In genomic region chr17:76353599-76354316, GRCh38 we compare ENCODE assay signal across 8 cellular contexts. TPM values are rescaled to one million over a fixed set of nuclear protein-coding genes. Genes with fewer than 3 reads are reported as not detected.
A peak's percentile ranks its signal among the peaks of the same experiment; 100 is the strongest.
DNase-seq lines count a peak whose midpoint lies in the region; ATAC-seq and TF ChIP-seq lines count a peak whose summit lies in the region.

Gene PRPSAP1 (minus strand): TSS chr17:76353916. CDS start chr17:76353703, 213 bp downstream.

- H3K4me1 Mint-ChIP-seq in chondrocyte (ENCODE audit: low read depth) = peaks cover 27% of the 10 kb centered on the region

- TF ChIP-seq CTCF in AG10803 (conservative IDR thresholded peaks at IDR 0.05; ENCODE audit: low read length) (peak; percentile 48), chondrocyte (IDR thresholded peaks at IDR 0.05) (peak; percentile 72)

- peak within 1 kb of the TSS; percentile 96 for H3K27ac Mint-ChIP-seq in chondrocyte (ENCODE audit: unreplicated experiment)

- H3K27me3 Mint-ChIP-seq in chondrocyte (ENCODE audit: low read depth) = no peaks in the 10 kb centered on the region

- H3K36me3 Mint-ChIP-seq in chondrocyte (ENCODE audit: low read depth) = no peaks in the 10 kb centered on the region

- peak; percentile 90 for DNase-seq in AG10803 (ENCODE audit: low read depth)
- peak; percentile 91 to 95 for DNase-seq in NCI-H446 (lab: John Stamatoyannopoulos, UW)
- peak; percentile 64 for DNase-seq in activated CD4-positive, alpha-beta T cell treated with anti-CD3 and anti-CD28 coated beads for 1 hour
- DNase-seq in chondrocyte (ENCODE audit: low spot score) = no peak
- DNase-seq in kidney tubule cell (ENCODE audit: low spot score) = peak; percentile 94
- DNase-seq in stimulated activated CD4-positive, alpha-beta T cell treated with anti-CD3 and anti-CD28 coated beads, Interleukin-1b, Interleukin-23, amount 100 ng/mL, for 24 hours (ENCODE audit: low read depth in 4 of 4, low spot score in 1 of 4) = peak; percentile 52 to 75 (median 60)

- H3K4me3 ChIP-seq in AG10803 (ENCODE audit: low read length) = peak within 1 kb of the TSS; percentile 82

- H3K4me3 Mint-ChIP-seq in chondrocyte (ENCODE audit: unreplicated experiment) = peak within 1 kb of the TSS; percentile 88

- ATAC-seq in GM19023 (IDR thresholded peaks at IDR 0.05; ENCODE audit: unreplicated experiment) = peak; percentile 91
- ATAC-seq in HG03342 (IDR thresholded peaks at IDR 0.05; ENCODE audit: unreplicated experiment) = peak; percentile 79

- no peaks in the 10 kb centered on the region for H3K9me3 Mint-ChIP-seq in chondrocyte (ENCODE audit: low read depth)

RNA-seq across cellular contexts. Expression of gene PRPSAP1, which starts in this region (rescaled TPM):
- total RNA-seq in chondrocyte = 41.4 to 59.0 TPM (median 55.3 TPM) in 3 replicates
